Comparison of ENCODE assay signal across 1 cellular context in the genomic region with DNA sequence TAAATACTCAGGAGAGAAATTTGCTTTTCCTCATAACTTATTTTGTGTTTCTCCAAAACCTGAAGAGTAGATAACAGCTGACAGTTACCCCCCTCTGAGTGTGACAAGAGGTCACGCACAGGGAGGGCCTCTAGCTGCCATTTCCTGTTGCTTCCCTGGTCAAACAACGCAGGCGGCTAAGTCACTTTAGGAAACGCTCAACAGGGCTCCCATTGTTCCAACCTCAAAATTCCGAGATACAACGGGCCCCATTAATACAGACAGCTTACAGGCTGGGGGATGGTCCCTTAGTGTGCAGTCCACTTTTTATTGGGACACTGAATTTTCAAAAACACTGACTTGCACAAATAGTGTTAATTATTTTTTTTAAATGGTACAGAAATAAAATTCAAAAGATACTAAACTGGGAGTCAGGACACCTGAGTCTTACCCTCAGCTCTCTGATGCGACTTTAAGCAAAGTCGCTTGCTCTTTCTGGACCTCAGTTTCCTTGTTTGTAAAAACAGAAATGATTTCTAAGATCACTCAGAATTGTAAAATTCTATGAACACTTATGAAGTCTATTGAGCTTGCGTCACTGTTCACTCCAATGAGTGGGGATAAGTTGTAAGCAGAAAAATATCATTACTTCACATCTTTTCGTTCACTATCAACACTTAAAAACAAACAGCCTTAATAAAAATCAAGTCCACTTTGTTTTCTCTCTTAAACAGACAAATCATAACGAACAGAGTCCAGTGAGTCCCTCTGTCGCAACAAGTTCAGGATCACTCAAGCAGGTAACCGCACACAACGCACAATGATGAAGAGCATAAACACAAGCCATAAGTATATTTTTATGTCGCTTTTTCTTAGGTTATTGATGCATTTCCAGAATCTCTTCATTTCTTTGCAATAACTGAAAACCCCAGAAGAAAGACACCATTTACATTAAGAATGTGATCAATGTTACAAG.
A peak's percentile ranks its signal among the peaks of the same experiment; 100 is the strongest.
TF ChIP-seq lines count a peak whose summit lies in the region.

No MANE protein-coding gene starts in this region.

TF ChIP-seq in K562, 482 proteins besides CTCF, POLR2A, EP300 and RAD21 (continued from another document and continues in another):
- TF ChIP-seq ZNF407 (IDR thresholded peaks at IDR 0.05; ENCODE audit: low read depth) (no peak), MITF (IDR thresholded peaks at IDR 0.05) (peak; percentile 63; the same call in 1 of the 2 replicates), ZNF165 (CRISPR knock-in tag; IDR thresholded peaks at IDR 0.05; ENCODE audit: borderline replicate concordance) (peak; percentile 74; the same call in 1 of the 2 replicates), TRIM25 (IDR thresholded peaks at IDR 0.05; ENCODE audit: borderline replicate concordance) (no peak), NBN (IDR thresholded peaks at IDR 0.05; ENCODE audit: low read depth) (0 out of 2 replicates have a peak, but pooled peaks have one; percentile 25), MLLT1 (IDR thresholded peaks at IDR 0.05) (peak in 1 of 2 experiments; percentile 88; a peak in 2 of 4 replicates), CBFA2T3 (IDR thresholded peaks at IDR 0.05) (peak; percentile 47), RBBP5 (IDR thresholded peaks at IDR 0.05; ENCODE audit: borderline replicate concordance, insufficient read depth, low read length, poor library complexity, severe bottlenecking) (peak; percentile 82), NELFE (IDR thresholded peaks at IDR 0.05; ENCODE audit: insufficient read depth, insufficient read length) (no peak), ETV5 (CRISPR knock-in tag; IDR thresholded peaks at IDR 0.05; ENCODE audit: low read depth) (peak; percentile 65; the same call in 1 of the 2 replicates), AFF1 (IDR thresholded peaks at IDR 0.05; ENCODE audit: low read depth in 1 of 2, partially characterized antibody in 2 of 2) (no peak), ATF1 (CRISPR knock-in tag; IDR thresholded peaks at IDR 0.05) (no peak), ATF1 (tag; IDR thresholded peaks at IDR 0.05) (peak; percentile 76), SMARCC2 (IDR thresholded peaks at IDR 0.05; ENCODE audit: low read depth) (0 out of 2 replicates have a peak, but pooled peaks have one; percentile 23), TBP (optimal IDR thresholded peaks at IDR 0.05; ENCODE audit: low read depth, low read length) (peak; percentile 41), ZNF175 (CRISPR knock-in tag; IDR thresholded peaks at IDR 0.05; ENCODE audit: low read depth) (peak; percentile 92), TSHZ1 (CRISPR knock-in tag; IDR thresholded peaks at IDR 0.05) (0 out of 2 replicates have a peak, but pooled peaks have one; percentile 22), HNRNPK (IDR thresholded peaks at IDR 0.05; ENCODE audit: low read depth, low read length, poor library complexity, severe bottlenecking) (no peak), RFX1 (IDR thresholded peaks at IDR 0.05) (no peak), KAT8 (IDR thresholded peaks at IDR 0.05; ENCODE audit: low read depth) (no peak), ZNF24 (IDR thresholded peaks at IDR 0.05) (peak; percentile 29; the same call in 1 of the 2 replicates)
- TF ChIP-seq, protein P1, sequence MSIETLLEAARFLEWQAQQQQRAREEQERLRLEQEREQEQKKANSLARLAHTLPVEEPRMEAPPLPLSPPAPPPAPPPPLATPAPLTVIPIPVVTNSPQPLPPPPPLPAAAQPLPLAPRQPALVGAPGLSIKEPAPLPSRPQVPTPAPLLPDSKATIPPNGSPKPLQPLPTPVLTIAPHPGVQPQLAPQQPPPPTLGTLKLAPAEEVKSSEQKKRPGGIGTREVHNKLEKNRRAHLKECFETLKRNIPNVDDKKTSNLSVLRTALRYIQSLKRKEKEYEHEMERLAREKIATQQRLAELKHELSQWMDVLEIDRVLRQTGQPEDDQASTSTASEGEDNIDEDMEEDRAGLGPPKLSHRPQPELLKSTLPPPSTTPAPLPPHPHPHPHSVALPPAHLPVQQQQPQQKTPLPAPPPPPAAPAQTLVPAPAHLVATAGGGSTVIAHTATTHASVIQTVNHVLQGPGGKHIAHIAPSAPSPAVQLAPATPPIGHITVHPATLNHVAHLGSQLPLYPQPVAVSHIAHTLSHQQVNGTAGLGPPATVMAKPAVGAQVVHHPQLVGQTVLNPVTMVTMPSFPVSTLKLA (conservative IDR thresholded peaks at IDR 0.05), result peak; percentile 16 to 65; a peak in 3 of 4 replicates
